Comparison of ENCODE assay signal across 7 cellular contexts in the genomic region with DNA sequence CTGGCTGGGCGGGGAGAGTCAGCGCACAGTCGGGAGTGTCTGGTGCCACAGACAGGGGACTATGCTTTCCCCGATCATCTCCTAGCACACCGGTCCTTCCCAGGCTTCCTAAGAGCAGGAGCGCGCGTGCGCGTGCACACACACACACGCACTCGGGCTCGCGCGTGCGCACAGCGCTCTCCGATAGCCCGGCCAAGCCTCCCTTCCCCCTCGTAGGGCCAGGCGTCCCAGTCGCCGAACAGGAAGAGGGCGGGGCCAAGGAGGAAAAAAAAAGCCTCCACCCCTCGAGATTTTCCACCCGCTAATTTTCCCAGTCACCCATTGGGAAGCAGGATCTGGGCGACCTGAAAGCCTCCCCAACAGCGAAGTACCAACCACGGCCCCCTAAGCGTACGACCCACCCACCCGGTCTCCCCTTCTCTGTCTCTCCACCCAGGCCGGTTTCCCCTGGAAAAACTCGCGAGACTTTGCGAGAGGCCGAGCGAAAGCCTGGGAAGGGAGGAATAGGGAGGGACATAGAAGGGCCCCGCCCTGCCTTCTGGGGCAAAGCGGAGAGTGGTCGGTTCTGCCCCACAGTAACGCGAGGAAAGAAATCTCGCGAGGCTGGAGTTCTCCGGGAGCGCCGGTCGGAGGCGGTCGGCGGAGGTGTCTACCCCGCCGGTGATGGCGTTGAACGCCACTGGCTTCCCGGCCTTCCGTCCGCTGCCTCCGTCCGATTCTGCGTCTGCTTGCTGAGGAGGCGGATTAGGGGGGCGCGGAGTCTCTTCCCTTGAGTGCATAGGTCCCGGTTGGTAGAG. TPM values are rescaled to one million over a fixed set of nuclear protein-coding genes. Genes with fewer than 3 reads are reported as not detected.
A peak's percentile ranks its signal among the peaks of the same experiment; 100 is the strongest.
DNase-seq lines count a peak whose midpoint lies in the region; ATAC-seq and TF ChIP-seq lines count a peak whose summit lies in the region.

A gene (plus strand): TSS at position 608 of the 797 bp plus-strand sequence. CDS start 15,689 bp downstream, outside the sequence.
A gene with protein sequence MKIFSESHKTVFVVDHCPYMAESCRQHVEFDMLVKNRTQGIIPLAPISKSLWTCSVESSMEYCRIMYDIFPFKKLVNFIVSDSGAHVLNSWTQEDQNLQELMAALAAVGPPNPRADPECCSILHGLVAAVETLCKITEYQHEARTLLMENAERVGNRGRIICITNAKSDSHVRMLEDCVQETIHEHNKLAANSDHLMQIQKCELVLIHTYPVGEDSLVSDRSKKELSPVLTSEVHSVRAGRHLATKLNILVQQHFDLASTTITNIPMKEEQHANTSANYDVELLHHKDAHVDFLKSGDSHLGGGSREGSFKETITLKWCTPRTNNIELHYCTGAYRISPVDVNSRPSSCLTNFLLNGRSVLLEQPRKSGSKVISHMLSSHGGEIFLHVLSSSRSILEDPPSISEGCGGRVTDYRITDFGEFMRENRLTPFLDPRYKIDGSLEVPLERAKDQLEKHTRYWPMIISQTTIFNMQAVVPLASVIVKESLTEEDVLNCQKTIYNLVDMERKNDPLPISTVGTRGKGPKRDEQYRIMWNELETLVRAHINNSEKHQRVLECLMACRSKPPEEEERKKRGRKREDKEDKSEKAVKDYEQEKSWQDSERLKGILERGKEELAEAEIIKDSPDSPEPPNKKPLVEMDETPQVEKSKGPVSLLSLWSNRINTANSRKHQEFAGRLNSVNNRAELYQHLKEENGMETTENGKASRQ (minus strand): TSS at position 119 of the 797 bp plus-strand sequence. CDS start 1,178 bp downstream, outside the sequence.

- no peaks in the 10 kb centered on the region for H3K36me3 ChIP-seq in hepatocyte (replicated peaks; ENCODE audit: insufficient read depth, low read depth)

- no peaks in the 10 kb centered on the region for H3K9me3 ChIP-seq in hepatocyte (ENCODE audit: low read depth)

- no peaks in the 10 kb centered on the region for H3K27me3 ChIP-seq in hepatocyte

- H3K9me2 ChIP-seq in hepatocyte (replicated peaks; ENCODE audit: insufficient read depth): no peaks in the 10 kb centered on the region

- H4K20me1 ChIP-seq in hepatocyte (ENCODE audit: insufficient read depth, poor library complexity, severe bottlenecking): peaks cover 16% of the 10 kb centered on the region

- DNase-seq in NCI-H2081 (lab: John Stamatoyannopoulos, UW): peak; percentile 98
- peak; percentile 99 for DNase-seq in T1000 (lab: John Stamatoyannopoulos, UW)
- peak; percentile 100 for DNase-seq in astrocyte of the hippocampus (ENCODE audit: low read depth, low spot score)
- DNase-seq in hepatocyte (ENCODE audit: low spot score): peak; percentile 100
- DNase-seq in retina: peak; percentile 99

- peak within 1 kb of the TSS; percentile 60 for H2AFZ ChIP-seq in hepatocyte

- peaks cover 20% of the 10 kb centered on the region for H3K4me1 ChIP-seq in hepatocyte (ENCODE audit: insufficient read depth)

- peak within 1 kb of the TSS; percentile 81 for H3K4me3 ChIP-seq in hepatocyte

- H3K27ac ChIP-seq in hepatocyte: peak within 1 kb of the TSS; percentile 96

- H3K4me2 ChIP-seq in hepatocyte: peak within 1 kb of the TSS; percentile 89

- no peak for TF ChIP-seq CTCF in hepatocyte (IDR thresholded peaks at IDR 0.05; ENCODE audit: poor library complexity)

- peaks cover 83% of the 10 kb centered on the region for H3K79me2 ChIP-seq in hepatocyte

- ATAC-seq in GM18508 (IDR thresholded peaks at IDR 0.05; ENCODE audit: insufficient read depth, unreplicated experiment) (peak; percentile 56), HG03025 (IDR thresholded peaks at IDR 0.05; ENCODE audit: low FRiP score, unreplicated experiment) (peak; percentile 80)

- 1% methylated on average over 64 of the region's 66 CpGs for WGBS in hepatocyte (ENCODE audit: low lambda C conversion rate, missing lambda C conversion rate)

RNA-seq across cellular contexts. Expression of the first gene that starts in this region (rescaled TPM):
- total RNA-seq in hepatocyte: 43.7 and 56.4 TPM in 2 replicates
- 22.3 and 24.1 TPM in 2 replicates for polyA plus RNA-seq in hepatocyte

RNA-seq across cellular contexts. Expression of the second gene that starts in this region (rescaled TPM):
- total RNA-seq in hepatocyte: 24.6 and 40.4 TPM in 2 replicates
- polyA plus RNA-seq in hepatocyte: 12.6 and 13.8 TPM in 2 replicates

Comparison
In these comparisons a context has a peak if more than half of its experiments do, and no peak if none do; other contexts are left out.
1. Peak in every context shown above with its lines: DNase-seq, ATAC-seq, H3K4me3 ChIP-seq and H3K27ac ChIP-seq.